ENCODE assay signal across 9 cellular contexts in the genomic region with DNA sequence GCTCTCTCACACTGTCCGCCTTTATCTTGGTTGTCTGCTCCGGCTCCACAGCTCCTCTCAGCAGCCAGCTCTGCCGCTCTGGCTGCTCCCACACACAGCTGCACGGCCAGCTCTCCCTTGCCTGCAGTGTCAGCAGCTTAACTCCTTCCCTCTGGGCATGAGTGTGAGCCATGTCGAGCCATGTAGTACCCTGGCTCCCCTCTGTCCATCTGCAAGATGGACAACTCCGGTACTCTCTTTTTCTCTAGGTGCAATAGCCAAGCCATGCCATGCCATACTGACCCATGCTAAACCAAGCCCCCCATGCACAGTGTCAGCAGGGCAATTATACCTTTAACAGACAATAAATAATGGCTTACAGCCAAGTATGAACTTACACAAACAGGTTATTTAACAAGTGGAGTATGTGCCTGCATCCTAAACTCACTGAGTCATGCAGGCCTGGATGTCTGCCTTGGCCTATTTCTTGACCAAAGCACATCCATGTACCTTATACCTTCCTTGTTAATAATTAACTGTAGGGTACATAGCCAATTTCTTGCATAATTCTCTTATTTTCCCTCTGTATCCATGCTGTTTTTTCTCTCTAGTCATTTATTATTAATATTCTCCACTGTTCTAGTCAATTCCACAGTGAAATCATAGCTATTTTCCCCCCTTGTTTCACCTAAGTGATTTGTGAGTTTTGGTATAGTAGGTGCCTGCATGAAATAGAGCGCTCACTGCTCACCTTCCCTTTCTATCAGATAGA.
DNase-seq lines count a peak whose midpoint lies in the region; ATAC-seq and TF ChIP-seq lines count a peak whose summit lies in the region.
"Had no signal": no experiment of that assay in that cellular context is flagged by ENCODE, and none has a peak within 500 bp of the region (broad histone marks: within the 10 kb centered on the region; RNA-seq: fewer than 3 reads in every experiment).

No MANE protein-coding gene starts in this region.

- H3K4me3 ChIP-seq in NB4 (ENCODE audit: low read depth, low read length) (no peak overlapping the region), lung (no peak overlapping the region)

- peak; percentile 64 for ATAC-seq in lung (ENCODE audit: insufficient read depth, low FRiP score)
- ATAC-seq in GM19467 (IDR thresholded peaks at IDR 0.05; ENCODE audit: unreplicated experiment), result no peak
- no peak for ATAC-seq in activated naive CD4-positive, alpha-beta T cell treated with anti-CD3 and anti-CD28 coated beads, Interleukin-2, amount 50 U/mL, for 72 hours

- H3K36me3 ChIP-seq in lung (ENCODE audit: control insufficient read depth in 2 of 2, insufficient read depth in 2 of 2, low read length in 2 of 2), result no peaks in the 10 kb centered on the region

- peak overlapping the region in 1 of 2 donors; percentile 1 for H3K27ac ChIP-seq in lung (ENCODE audit: low read depth in 1 of 2, low read length in 1 of 2)

- H3K27me3 ChIP-seq in lung (ENCODE audit: control insufficient read depth, insufficient read depth), result no peaks in the 10 kb centered on the region

- peak overlapping the region; percentile 87 for H3K27ac Mint-ChIP-seq in type B pancreatic cell
- H3K27ac Mint-ChIP-seq in activated naive CD4-positive, alpha-beta T cell treated with anti-CD3 and anti-CD28 coated beads, Interleukin-2, amount 50 U/mL, for 72 hours, result no peak overlapping the region

- H3K27me3 Mint-ChIP-seq in type B pancreatic cell, result no peaks in the 10 kb centered on the region

- no peaks in the 10 kb centered on the region for H3K9me3 ChIP-seq in lung (ENCODE audit: control insufficient read depth in 2 of 2, insufficient read depth in 1 of 2, low read length in 1 of 2)

- H3K4me1 Mint-ChIP-seq in type B pancreatic cell (ENCODE audit: unreplicated experiment), result peaks cover 46% of the 10 kb centered on the region

- no peaks in the 10 kb centered on the region for H3K9me3 Mint-ChIP-seq in type B pancreatic cell
- H3K9me3 Mint-ChIP-seq in activated naive CD4-positive, alpha-beta T cell treated with anti-CD3 and anti-CD28 coated beads, Interleukin-2, amount 50 U/mL, for 72 hours, result peaks cover 10 to 11% of the 10 kb centered on the region in 2 donors

- H3K4me1 ChIP-seq in lung (ENCODE audit: control insufficient read depth in 2 of 2, insufficient read depth in 2 of 2, low read length in 2 of 2), result no peaks in the 10 kb centered on the region

- peak overlapping the region; percentile 59 for H3K4me3 Mint-ChIP-seq in type B pancreatic cell

- TF ChIP-seq CTCF in NB4 (IDR thresholded peaks at IDR 0.05; ENCODE audit: low read depth, low read length), result no peak
- no peak for TF ChIP-seq CTCF in lung (IDR thresholded peaks at IDR 0.05; ENCODE audit: control extremely low read depth, extremely low read depth)
- TF ChIP-seq CTCF in type B pancreatic cell (conservative IDR thresholded peaks at IDR 0.05), result no peak

- no peak for TF ChIP-seq POLR2A in NB4 (IDR thresholded peaks at IDR 0.05; ENCODE audit: extremely low read depth, insufficient read length)

- peaks cover 13% of the 10 kb centered on the region for H3K36me3 Mint-ChIP-seq in type B pancreatic cell
- no peaks in the 10 kb centered on the region for H3K36me3 Mint-ChIP-seq in activated naive CD4-positive, alpha-beta T cell treated with anti-CD3 and anti-CD28 coated beads, Interleukin-2, amount 50 U/mL, for 72 hours

- DNase-seq in NB4 (ENCODE audit: low read depth) (peak; percentile 12), dermis blood vessel endothelial cell (peak; percentile 7), lung (ENCODE audit: low spot score) (no peak), type B pancreatic cell (ENCODE audit: extremely low spot score, unreplicated experiment) (no peak), NCI-H82 treated with DMSO at 0.1 percent for 48 hours (lab: John Stamatoyannopoulos, UW; ENCODE audit: unreplicated experiment) (no peak), Kasumi-1 (lab: John Stamatoyannopoulos, UW) (no peak)
- DNase-seq in activated naive CD4-positive, alpha-beta T cell treated with anti-CD3 and anti-CD28 coated beads, Interleukin-2, amount 50 U/mL, for 72 hours (ENCODE audit: low spot score in 2 of 2), result no peak
- DNase-seq: NCI-H510A treated with DMSO at 0.1 percent for 48 hours had no signal

- WGBS in lung, 2 donors, result 80% methylated on average over 7 of the region's 7 CpGs

Comparison
In these comparisons a context has a peak if more than half of its experiments do, and no peak if none do; other contexts are left out.
1. DNase-seq: peak in NB4 (single experiment) and dermis blood vessel endothelial cell (single experiment); none in lung (single experiment), type B pancreatic cell (single experiment), NCI-H82 treated with DMSO at 0.1 percent for 48 hours (single experiment), Kasumi-1 (0 of 2) and activated naive CD4-positive, alpha-beta T cell treated with anti-CD3 and anti-CD28 coated beads, Interleukin-2, amount 50 U/mL, for 72 hours (0 of 2).